ENCODE assay signal across 23 cellular contexts in the genomic region with DNA sequence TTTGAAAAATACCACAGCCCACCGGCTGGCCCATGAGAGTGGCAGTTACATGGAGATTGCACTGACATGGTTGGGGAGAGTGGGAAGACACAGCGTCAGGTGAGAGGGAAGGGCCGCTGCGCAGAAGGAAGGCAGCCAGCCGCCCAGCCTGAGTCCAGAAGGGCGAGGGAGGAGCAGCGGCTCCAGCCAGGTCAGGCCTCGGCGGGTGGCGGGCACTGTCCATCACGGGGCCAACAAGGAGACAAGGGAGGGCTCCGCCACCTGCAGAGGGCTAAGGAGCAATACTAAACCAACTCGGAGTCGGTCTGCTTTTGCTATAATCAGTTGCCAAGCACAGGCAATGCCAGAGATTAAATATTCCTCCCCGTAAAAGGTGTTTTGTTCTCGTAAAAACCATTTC.
"Had no signal": no experiment of that assay in that cellular context is flagged by ENCODE, and none has a peak within 500 bp of the region (broad histone marks: within the 10 kb centered on the region; RNA-seq: fewer than 3 reads in every experiment).

No MANE protein-coding gene starts in this region.

- H3K27ac Mint-ChIP-seq: dendritic cell treated with granulocyte-macrophage colony-stimulating factor and Interleukin-4, amounts not matched to agents 40 ng/mL and 50 ng/mL, for 4 days; neural progenitor cell; progenitor cell of endocrine pancreas; stimulated activated effector memory CD8-positive, alpha-beta T cell treated with anti-CD3 and anti-CD28 coated beads, Interleukin-12 subunit alpha, Interleukin-12 subunit beta, amount 100 ng/mL, for 72 hours; type B pancreatic cell had no signal

- ATAC-seq: effector memory CD8-positive, alpha-beta T cell; gastrocnemius medialis; heart right ventricle; left lobe of liver; mucosa of descending colon; naive thymus-derived CD8-positive, alpha-beta T cell; pancreas; right cardiac atrium; stimulated activated effector memory CD8-positive, alpha-beta T cell treated with anti-CD3 and anti-CD28 coated beads, Interleukin-12 subunit alpha, Interleukin-12 subunit beta, amount 100 ng/mL, for 72 hours; stimulated activated naive CD8-positive, alpha-beta T cell treated with anti-CD3 and anti-CD28 coated beads, Interleukin-15, Interleukin-2, amounts not matched to agents 100 U/mL and 50 U/mL, for 24 hours had no signal

- H3K4me3 Mint-ChIP-seq: dendritic cell treated with granulocyte-macrophage colony-stimulating factor and Interleukin-4, amounts not matched to agents 40 ng/mL and 50 ng/mL, for 4 days; effector memory CD8-positive, alpha-beta T cell; naive thymus-derived CD8-positive, alpha-beta T cell; neural progenitor cell; stimulated activated effector memory CD8-positive, alpha-beta T cell treated with anti-CD3 and anti-CD28 coated beads, Interleukin-12 subunit alpha, Interleukin-12 subunit beta, amount 100 ng/mL, for 72 hours; type B pancreatic cell had no signal

- H3K4me2 ChIP-seq: neural progenitor cell had no signal

- H3K27ac ChIP-seq: epithelial cell of prostate, esophagus muscularis mucosa, gastrocnemius medialis, heart right ventricle, neural progenitor cell, pancreas, suprapubic skin, thyroid gland had no signal

- H3K4me1 ChIP-seq: gastrocnemius medialis, neural progenitor cell had no signal

- H3K9me3 Mint-ChIP-seq: dendritic cell treated with granulocyte-macrophage colony-stimulating factor and Interleukin-4, amounts not matched to agents 40 ng/mL and 50 ng/mL, for 4 days; effector memory CD8-positive, alpha-beta T cell; naive thymus-derived CD8-positive, alpha-beta T cell; neural progenitor cell; stimulated activated effector memory CD8-positive, alpha-beta T cell treated with anti-CD3 and anti-CD28 coated beads, Interleukin-12 subunit alpha, Interleukin-12 subunit beta, amount 100 ng/mL, for 72 hours; type B pancreatic cell had no signal

- DNase-seq: effector memory CD8-positive, alpha-beta T cell; gastrocnemius medialis; heart right ventricle; hypothalamus; mammary epithelial cell; mucosa of descending colon; naive thymus-derived CD8-positive, alpha-beta T cell; nucleus accumbens; stimulated activated CD4-positive, alpha-beta T cell treated with anti-CD3 and anti-CD28 coated beads, Interleukin-4, amount 100 ng/mL, for 1 hour; stimulated activated CD8-positive, alpha-beta memory T cell treated with anti-CD3 and anti-CD28 coated beads, Interleukin-4, amount 100 ng/mL, for 48 hours; stimulated activated naive CD8-positive, alpha-beta T cell treated with anti-CD3 and anti-CD28 coated beads, Interleukin-15, Interleukin-2, amounts not matched to agents 100 U/mL and 50 U/mL, for 24 hours; thyroid gland had no signal

- H3K4me3 ChIP-seq: esophagus muscularis mucosa, gastrocnemius medialis, heart right ventricle, mucosa of descending colon, neural progenitor cell, pancreas, suprapubic skin, thyroid gland had no signal

- H2AFZ ChIP-seq: neural progenitor cell had no signal

- H3K27me3 Mint-ChIP-seq: dendritic cell treated with granulocyte-macrophage colony-stimulating factor and Interleukin-4, amounts not matched to agents 40 ng/mL and 50 ng/mL, for 4 days; effector memory CD8-positive, alpha-beta T cell; naive thymus-derived CD8-positive, alpha-beta T cell; type B pancreatic cell had no signal

- H3K36me3 ChIP-seq: gastrocnemius medialis, heart right ventricle, neural progenitor cell, pancreas, suprapubic skin, thyroid gland had no signal

- H3K36me3 Mint-ChIP-seq: neural progenitor cell, type B pancreatic cell had no signal

- H3K27me3 ChIP-seq: esophagus muscularis mucosa, gastrocnemius medialis, heart right ventricle, neural progenitor cell, pancreas, suprapubic skin, thyroid gland had no signal
